Comparison of ENCODE assay signal across 8 cellular contexts in genomic region chr10:95430231-95430951, GRCh38.
DNase-seq lines count a peak whose midpoint lies in the region; ATAC-seq and TF ChIP-seq lines count a peak whose summit lies in the region.

No MANE protein-coding gene starts in this region.

- POLR2A ChIA-PET in AG04450 (lab: Yijun Ruan, JAX) = no interaction called here
- POLR2A ChIA-PET in WTC11 (lab: Charles Lee) = interaction anchor here (0.6 to 1.2 kb wide), 2 partner anchors 37 to 565 kb away, joined by 3 read pairs; no protein-coding TSS in a partner anchor

- peaks cover 0 to 36% (median 12%) of the 10 kb centered on the region in 4 donors for H3K36me3 ChIP-seq in right lobe of liver

- no peaks in the 10 kb centered on the region for H3K9me3 Mint-ChIP-seq in WTC11
- H3K9me3 Mint-ChIP-seq in stimulated activated effector memory CD8-positive, alpha-beta T cell treated with anti-CD3 and anti-CD28 coated beads, Interleukin-12 subunit alpha, Interleukin-12 subunit beta, amount 100 ng/mL, for 72 hours = no peaks in the 10 kb centered on the region

- peaks cover 2% of the 10 kb centered on the region; the same call in 1 of the 2 replicates for H3K4me1 Mint-ChIP-seq in WTC11
- no peaks in the 10 kb centered on the region for H3K4me1 Mint-ChIP-seq in stimulated activated effector memory CD8-positive, alpha-beta T cell treated with anti-CD3 and anti-CD28 coated beads, Interleukin-12 subunit alpha, Interleukin-12 subunit beta, amount 100 ng/mL, for 72 hours

- no peaks in the 10 kb centered on the region for H3K36me3 Mint-ChIP-seq in WTC11
- no peaks in the 10 kb centered on the region for H3K36me3 Mint-ChIP-seq in stimulated activated effector memory CD8-positive, alpha-beta T cell treated with anti-CD3 and anti-CD28 coated beads, Interleukin-12 subunit alpha, Interleukin-12 subunit beta, amount 100 ng/mL, for 72 hours

- H3K9me3 ChIP-seq in AG04450 (ENCODE audit: control insufficient read depth, insufficient read depth, low read length) (no peaks in the 10 kb centered on the region), right lobe of liver (no peaks in the 10 kb centered on the region)

- peak overlapping the region; percentile 11 for H3K27ac ChIP-seq in AG04450 (ENCODE audit: low read depth, low read length)
- peak overlapping the region; percentile 23 to 81 (median 37) for H3K27ac ChIP-seq in right lobe of liver

- H3K4me1 ChIP-seq in right lobe of liver = peaks cover 0 to 33% (median 6%) of the 10 kb centered on the region in 4 donors

- no peak overlapping the region for H3K27ac Mint-ChIP-seq in WTC11
- H3K27ac Mint-ChIP-seq in stimulated activated effector memory CD8-positive, alpha-beta T cell treated with anti-CD3 and anti-CD28 coated beads, Interleukin-12 subunit alpha, Interleukin-12 subunit beta, amount 100 ng/mL, for 72 hours = no peak overlapping the region

- TF ChIP-seq CTCF in AG04450 (IDR thresholded peaks at IDR 0.05; ENCODE audit: low read depth, low read length) (peak; percentile 95), GM12875 (IDR thresholded peaks at IDR 0.05; ENCODE audit: borderline replicate concordance, insufficient read depth, low read depth, low read length) (peak; percentile 94), WTC11 (IDR thresholded peaks at IDR 0.05) (peak; percentile 96), right lobe of liver (IDR thresholded peaks at IDR 0.05) (peak; percentile 93 to 98 (median 97))

- H3K4me3 ChIP-seq in AG04450 (ENCODE audit: low read depth, low read length) (no peak overlapping the region), GM12875 (ENCODE audit: low read depth, low read length) (no peak overlapping the region), right lobe of liver (no peak overlapping the region)

- H3K4me3 Mint-ChIP-seq in WTC11 = no peak overlapping the region
- no peak overlapping the region for H3K4me3 Mint-ChIP-seq in stimulated activated effector memory CD8-positive, alpha-beta T cell treated with anti-CD3 and anti-CD28 coated beads, Interleukin-12 subunit alpha, Interleukin-12 subunit beta, amount 100 ng/mL, for 72 hours

- H3K27me3 ChIP-seq in AG04450 (ENCODE audit: control insufficient read depth, insufficient read depth, low read length) (peaks cover 11% of the 10 kb centered on the region), right lobe of liver (no peaks in the 10 kb centered on the region)

- no peaks in the 10 kb centered on the region for H3K27me3 Mint-ChIP-seq in WTC11 (ENCODE audit: low read depth)

- 27% methylated on average over 12 of the region's 12 CpGs for WGBS in right lobe of liver (ENCODE audit: insufficient coverage, low coverage, low lambda C conversion rate, missing lambda C conversion rate)

- peak; percentile 83 for ATAC-seq in HG02623 (IDR thresholded peaks at IDR 0.05; ENCODE audit: unreplicated experiment)
- ATAC-seq in WTC11 = peak; percentile 96
- peak; percentile 79 to 91 (median 88) for ATAC-seq in right lobe of liver
- peak; percentile 82 for ATAC-seq in stimulated activated effector memory CD8-positive, alpha-beta T cell treated with anti-CD3 and anti-CD28 coated beads, Interleukin-12 subunit alpha, Interleukin-12 subunit beta, amount 100 ng/mL, for 72 hours

- intact Hi-C loops in right lobe of liver (cut with DNase I) = loop anchor here (5.0 to 10.0 kb wide), 2 partner anchors 134 to 172 kb away; partner anchors contain the start of gene SORBS1 (in 1 of the 2)

- CTCF ChIA-PET in AG04450 (lab: Charles Lee) (interaction anchor here (0.6 to 6.5 kb wide), 49 partner anchors 11 to 435 kb away, joined by 3 to 166 read pairs (median 4); partner anchors contain the start of gene SORBS1), WTC11 (lab: Charles Lee) (interaction anchor here (0.5 to 8.2 kb wide), 42 partner anchors 9 to 1028 kb away, joined by 3 to 166 read pairs (median 5); partner anchors contain the start of genes SORBS1, TBC1D12 and TCTN3)

- TF ChIP-seq POLR2A in right lobe of liver (IDR thresholded peaks at IDR 0.05) = no peak

- peak; percentile 15 for DNase-seq in AG04450 (ENCODE audit: low read depth, low spot score)
- peak; percentile 80 for DNase-seq in NAMALWA (ENCODE audit: low spot score)
- DNase-seq in WTC11 (ENCODE audit: low spot score) = peak; percentile 55
- peak; percentile 84 for DNase-seq in cerebellum (ENCODE audit: low spot score)
- peak in 1 of 3 donors; percentile 66 for DNase-seq in right lobe of liver
- DNase-seq in stimulated activated effector memory CD8-positive, alpha-beta T cell treated with anti-CD3 and anti-CD28 coated beads, Interleukin-12 subunit alpha, Interleukin-12 subunit beta, amount 100 ng/mL, for 72 hours (ENCODE audit: low spot score in 2 of 2) = peak; percentile 8 to 53

TF ChIP-seq in WTC11, 78 proteins besides CTCF, POLR2A, EP300 and RAD21:
- TF ChIP-seq, protein P1, sequence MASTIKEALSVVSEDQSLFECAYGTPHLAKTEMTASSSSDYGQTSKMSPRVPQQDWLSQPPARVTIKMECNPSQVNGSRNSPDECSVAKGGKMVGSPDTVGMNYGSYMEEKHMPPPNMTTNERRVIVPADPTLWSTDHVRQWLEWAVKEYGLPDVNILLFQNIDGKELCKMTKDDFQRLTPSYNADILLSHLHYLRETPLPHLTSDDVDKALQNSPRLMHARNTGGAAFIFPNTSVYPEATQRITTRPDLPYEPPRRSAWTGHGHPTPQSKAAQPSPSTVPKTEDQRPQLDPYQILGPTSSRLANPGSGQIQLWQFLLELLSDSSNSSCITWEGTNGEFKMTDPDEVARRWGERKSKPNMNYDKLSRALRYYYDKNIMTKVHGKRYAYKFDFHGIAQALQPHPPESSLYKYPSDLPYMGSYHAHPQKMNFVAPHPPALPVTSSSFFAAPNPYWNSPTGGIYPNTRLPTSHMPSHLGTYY (CRISPR knock-in tag; IDR thresholded peaks at IDR 0.05) = no peak
- 0 out of 2 replicates have a peak, but pooled peaks have one; percentile 27 for TF ChIP-seq ZBTB21 (CRISPR knock-in tag; IDR thresholded peaks at IDR 0.05; ENCODE audit: borderline replicate concordance)
